ENCODE assay signal across 8 cellular contexts in genomic region chr17:4249452-4250029, GRCh38. TPM values are rescaled to one million over a fixed set of nuclear protein-coding genes. Genes with fewer than 3 reads are reported as not detected.
DNase-seq lines count a peak whose midpoint lies in the region; ATAC-seq and TF ChIP-seq lines count a peak whose summit lies in the region.

No MANE protein-coding gene starts in this region.

- no TSS peak for BruUV-seq in Calu3 (replicated peaks; lab: Mats Ljungman, UMichigan)

- intact Hi-C loops in Calu3 (cut with micrococcal nuclease; ENCODE audit: unreplicated experiment) = no loop called here
- intact Hi-C loops in tibial artery (cut with DNase I; ENCODE audit: low total_unique reads) = no loop called here
- intact Hi-C loops in posterior cingulate gyrus (cut with DNase I) = no loop called here

- no peaks in the 10 kb centered on the region for H3K9me3 Mint-ChIP-seq in Calu3 (ENCODE audit: low read depth, unreplicated experiment)

- H3K27ac ChIP-seq in tibial artery = peak overlapping the region; percentile 65

- peaks cover 0 to 52% (median 30%) of the 10 kb centered on the region in 4 donors for H3K4me1 ChIP-seq in tibial artery

- no peak overlapping the region for H3K27ac Mint-ChIP-seq in Calu3 (ENCODE audit: unreplicated experiment)

- no peaks in the 10 kb centered on the region for H3K36me3 Mint-ChIP-seq in Calu3 (ENCODE audit: insufficient read depth, unreplicated experiment)

- H3K4me3 Mint-ChIP-seq in Calu3 (ENCODE audit: low read depth, unreplicated experiment) = no peak overlapping the region

- H3K9me3 ChIP-seq in tibial artery = no peaks in the 10 kb centered on the region

- no peak overlapping the region for H3K4me3 ChIP-seq in tibial artery

- H3K36me3 ChIP-seq in tibial artery = no peaks in the 10 kb centered on the region

- TF ChIP-seq CTCF in Calu3 (IDR thresholded peaks at IDR 0.05; ENCODE audit: unreplicated experiment) (no peak), tibial artery (IDR thresholded peaks at IDR 0.05) (peak; percentile 23 to 28)

- H3K27me3 ChIP-seq in tibial artery = no peaks in the 10 kb centered on the region

- peak; percentile 7 for DNase-seq in Calu3
- peak; percentile 49 for DNase-seq in HPDE6-E6E7 (ENCODE audit: extremely low spot score)
- peak; percentile 10 to 35 for DNase-seq in SW 1271 (lab: John Stamatoyannopoulos, UW)
- peak; percentile 58 for DNase-seq in fibroblast of peridontal ligament (ENCODE audit: extremely low read depth)
- DNase-seq in tibial artery = no peak
- DNase-seq in posterior cingulate gyrus = no peak

- no peak for ATAC-seq in HG03097 (IDR thresholded peaks at IDR 0.05; ENCODE audit: low FRiP score, unreplicated experiment)
- ATAC-seq in GM21723 (IDR thresholded peaks at IDR 0.05; ENCODE audit: unreplicated experiment) = no peak

- H3K4me1 Mint-ChIP-seq in Calu3 (ENCODE audit: low read depth, unreplicated experiment) = peaks cover 33% of the 10 kb centered on the region

- H3K27me3 Mint-ChIP-seq in Calu3 (ENCODE audit: unreplicated experiment) = no peaks in the 10 kb centered on the region

- CTCF ChIA-PET in Calu3 (lab: Charles Lee) = no interaction called here

RNA-seq across cellular contexts. Expression of gene ANKFY1, which starts 14.2 kb away (rescaled TPM):
- 46.8 and 55.2 TPM in 2 replicates for total RNA-seq in Calu3 (2022)

Comparison
In these comparisons a context has a peak if more than half of its experiments do, and no peak if none do; other contexts are left out.
1. DNase-seq: peak in Calu3 (single experiment), HPDE6-E6E7 (single experiment), SW 1271 (2 of 2) and fibroblast of peridontal ligament (single experiment); none in tibial artery (0 of 2) and posterior cingulate gyrus (0 of 10).